ENCODE assay signal across 8 cellular contexts in the genomic region with DNA sequence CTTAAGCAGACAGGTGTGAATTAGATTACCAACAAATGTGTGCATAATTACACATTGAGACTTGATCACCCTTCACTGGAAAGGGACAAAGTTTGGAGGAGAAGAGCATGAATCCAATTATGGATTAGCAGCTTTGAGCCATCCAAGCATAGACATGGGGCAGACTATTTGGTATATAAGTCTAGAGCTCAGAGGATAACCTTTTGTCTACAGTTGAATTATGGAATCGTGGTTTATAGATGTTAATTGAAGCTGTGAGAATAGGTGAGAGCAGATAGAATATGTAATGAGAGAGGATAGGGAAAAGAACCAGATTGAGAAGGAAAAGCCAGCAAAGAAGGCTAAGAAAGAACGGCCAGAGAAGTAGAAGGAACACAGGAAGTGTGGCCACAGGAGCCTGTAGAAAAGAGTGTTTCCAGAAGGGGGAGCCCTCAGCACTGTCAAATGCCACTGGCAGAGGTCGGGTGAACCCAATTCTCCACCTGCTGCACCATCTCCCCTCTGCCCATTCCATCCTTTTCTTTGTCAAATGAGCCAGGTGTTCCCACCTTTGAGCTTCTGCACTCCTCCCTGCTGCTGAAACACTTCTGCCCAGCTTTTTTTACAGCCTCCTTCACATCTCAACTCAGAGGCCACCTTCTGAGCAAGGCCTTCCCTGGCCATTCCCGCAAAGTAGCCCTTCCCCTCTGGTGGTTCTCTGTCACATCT. TPM values are rescaled to one million over a fixed set of nuclear protein-coding genes. Genes with fewer than 3 reads are reported as not detected.
A peak's percentile ranks its signal among the peaks of the same experiment; 100 is the strongest.
DNase-seq lines count a peak whose midpoint lies in the region; ATAC-seq and TF ChIP-seq lines count a peak whose summit lies in the region.

No MANE protein-coding gene starts in this region.

- H3K36me3 ChIP-seq in Loucy (ENCODE audit: insufficient read depth, low read length) (peaks cover 37% of the 10 kb centered on the region; the same call in 1 of the 2 replicates), RWPE2 (ENCODE audit: low read depth) (peaks cover 89% of the 10 kb centered on the region), gastroesophageal sphincter (peaks cover 0 to 72% of the 10 kb centered on the region in 2 donors)

- no peaks in the 10 kb centered on the region for H3F3A ChIP-seq in Loucy (ENCODE audit: low read depth)

- no peaks in the 10 kb centered on the region for H3K9me3 ChIP-seq in Loucy (ENCODE audit: insufficient read depth, low read depth, low read length)
- no peaks in the 10 kb centered on the region for H3K9me3 ChIP-seq in RWPE2 (ENCODE audit: severe bottlenecking)
- no peaks in the 10 kb centered on the region for H3K9me3 ChIP-seq in gastroesophageal sphincter

- H3K4me3 ChIP-seq in Loucy (ENCODE audit: low read length, poor library complexity, severe bottlenecking), result no peak overlapping the region
- H3K4me3 ChIP-seq in RWPE2 (ENCODE audit: severe bottlenecking), result no peak overlapping the region
- no peak overlapping the region for H3K4me3 ChIP-seq in gastroesophageal sphincter

- H3K27ac ChIP-seq in RWPE2 (ENCODE audit: poor library complexity, severe bottlenecking) (no peak overlapping the region), gastroesophageal sphincter (peak overlapping the region in 2 of 4 donors; percentile 37 to 46)

- TF ChIP-seq CTCF in Loucy (conservative IDR thresholded peaks at IDR 0.05; ENCODE audit: low read length) (peak; percentile 78), RWPE2 (IDR thresholded peaks at IDR 0.05; ENCODE audit: poor library complexity, severe bottlenecking) (peak; percentile 94), gastroesophageal sphincter (IDR thresholded peaks at IDR 0.05) (peak; percentile 50 to 74 (median 64)), progenitor cell of endocrine pancreas (IDR thresholded peaks at IDR 0.05; ENCODE audit: unreplicated experiment) (peak; percentile 70)

- no peaks in the 10 kb centered on the region for H3K27me3 Mint-ChIP-seq in activated T-helper 17 cell treated with anti-CD3 and anti-CD28 coated beads, Interleukin-2, amount 50 U/mL, for 72 hours
- no peaks in the 10 kb centered on the region for H3K27me3 Mint-ChIP-seq in progenitor cell of endocrine pancreas

- H3K4me1 ChIP-seq in Loucy (ENCODE audit: insufficient read depth, low read length, poor library complexity, severe bottlenecking), result peaks cover 2% of the 10 kb centered on the region
- no peaks in the 10 kb centered on the region for H3K4me1 ChIP-seq in RWPE2 (ENCODE audit: insufficient read depth, poor library complexity, severe bottlenecking)
- peaks cover 0 to 8% (median 0%) of the 10 kb centered on the region in 3 donors for H3K4me1 ChIP-seq in gastroesophageal sphincter

- peaks cover 2% of the 10 kb centered on the region for H4K20me1 ChIP-seq in Loucy (ENCODE audit: insufficient read depth, low read length, poor library complexity, severe bottlenecking)

- no peaks in the 10 kb centered on the region for H3K27me3 ChIP-seq in Loucy (ENCODE audit: insufficient read depth, low read length, poor library complexity, severe bottlenecking)
- no peaks in the 10 kb centered on the region for H3K27me3 ChIP-seq in RWPE2 (ENCODE audit: insufficient read depth, poor library complexity, severe bottlenecking)
- no peaks in the 10 kb centered on the region for H3K27me3 ChIP-seq in gastroesophageal sphincter

- TF ChIP-seq EP300 in gastroesophageal sphincter (IDR thresholded peaks at IDR 0.05), result no peak

- peaks cover 4% of the 10 kb centered on the region; the same call in 1 of the 2 replicates for H3K79me2 ChIP-seq in Loucy (ENCODE audit: insufficient read depth, low read length)

- H3K9me3 Mint-ChIP-seq in activated T-helper 17 cell treated with anti-CD3 and anti-CD28 coated beads, Interleukin-2, amount 50 U/mL, for 72 hours, result no peaks in the 10 kb centered on the region
- H3K9me3 Mint-ChIP-seq in progenitor cell of endocrine pancreas (ENCODE audit: low read depth), result no peaks in the 10 kb centered on the region

- no peaks in the 10 kb centered on the region for H3K9me2 ChIP-seq in Loucy (replicated peaks; ENCODE audit: low read depth, low read length)

- peak; percentile 83 for ATAC-seq in RWPE2 (ENCODE audit: low read depth)
- ATAC-seq in activated T-helper 17 cell treated with anti-CD3 and anti-CD28 coated beads, Interleukin-2, amount 50 U/mL, for 72 hours (replicated peaks), result peak; percentile 97
- ATAC-seq in gastroesophageal sphincter, result peak; percentile 80
- ATAC-seq in GM18502 (IDR thresholded peaks at IDR 0.05; ENCODE audit: poor library complexity, unreplicated experiment), result no peak

- peak overlapping the region; percentile 5 for H3K4me3 Mint-ChIP-seq in activated T-helper 17 cell treated with anti-CD3 and anti-CD28 coated beads, Interleukin-2, amount 50 U/mL, for 72 hours
- H3K4me3 Mint-ChIP-seq in progenitor cell of endocrine pancreas (ENCODE audit: low read depth), result no peak overlapping the region

- no peak overlapping the region for H3K9ac ChIP-seq in Loucy (ENCODE audit: low read depth, low read length, poor library complexity, severe bottlenecking)

- TF ChIP-seq POLR2A in gastroesophageal sphincter (IDR thresholded peaks at IDR 0.05), result no peak

- peaks cover 12% of the 10 kb centered on the region for H3K4me1 Mint-ChIP-seq in activated T-helper 17 cell treated with anti-CD3 and anti-CD28 coated beads, Interleukin-2, amount 50 U/mL, for 72 hours
- no peaks in the 10 kb centered on the region for H3K4me1 Mint-ChIP-seq in progenitor cell of endocrine pancreas (ENCODE audit: low read depth)

- 0 out of 2 replicates have a peak overlapping the region, but pooled peaks have one; percentile 40 for H2AFZ ChIP-seq in Loucy (ENCODE audit: low read length)

- H3K27ac Mint-ChIP-seq in activated T-helper 17 cell treated with anti-CD3 and anti-CD28 coated beads, Interleukin-2, amount 50 U/mL, for 72 hours, result peak overlapping the region; percentile 78
- H3K27ac Mint-ChIP-seq in progenitor cell of endocrine pancreas, result no peak overlapping the region

- DNase-seq in ELR (ENCODE audit: low read depth) (peak; percentile 77), RWPE2 (ENCODE audit: low spot score) (no peak), progenitor cell of endocrine pancreas (ENCODE audit: low spot score, unreplicated experiment) (peak; percentile 24), H4 (ENCODE audit: low spot score) (no peak)

- peak overlapping the region; percentile 38 for H3K4me2 ChIP-seq in Loucy (ENCODE audit: low read depth, low read length, poor library complexity, severe bottlenecking)

- 30% methylated on average over 4 of the region's 4 CpGs for WGBS in gastroesophageal sphincter (ENCODE audit: low coverage in 1 of 2), 2 donors

- H3K36me3 Mint-ChIP-seq in activated T-helper 17 cell treated with anti-CD3 and anti-CD28 coated beads, Interleukin-2, amount 50 U/mL, for 72 hours (ENCODE audit: low read depth), result peaks cover 70% of the 10 kb centered on the region
- peaks cover 14% of the 10 kb centered on the region for H3K36me3 Mint-ChIP-seq in progenitor cell of endocrine pancreas (ENCODE audit: insufficient read depth)

RNA-seq across cellular contexts. Expression of gene DNTTIP1, which starts 7.3 kb away (rescaled TPM):
- 10 to 100 TPM; 13.0 to 26.2 TPM for total RNA-seq in activated T-helper 17 cell treated with anti-CD3 and anti-CD28 coated beads, Interleukin-2, amount 50 U/mL, for 72 hours
- total RNA-seq in gastroesophageal sphincter (10 to 100 TPM; 21.8 to 33.3 (median 27.8) TPM), progenitor cell of endocrine pancreas (29.3 and 33.4 TPM in 2 replicates)
- 22.4 and 22.6 TPM in 2 replicates for total RNA-seq in H4 (2014; rRNA removed; shearing (Covaris generic))

RNA-seq across cellular contexts. Expression of gene WFDC3, which starts 7.4 kb away (rescaled TPM):
- total RNA-seq in activated T-helper 17 cell treated with anti-CD3 and anti-CD28 coated beads, Interleukin-2, amount 50 U/mL, for 72 hours, result not detected
- total RNA-seq in gastroesophageal sphincter (1 to 10 TPM in 1 of 4 donors, not detected in 3; 2.3 TPM), progenitor cell of endocrine pancreas (0.62 and 0.84 TPM in 2 replicates)
- 0.52 and 9.8 TPM in 2 replicates for total RNA-seq in H4 (2014; rRNA removed; shearing (Covaris generic))

RNA-seq across cellular contexts. Expression of gene UBE2C, which starts 13.4 kb away (rescaled TPM):
- 100 to 1,000 TPM; 209 to 224 TPM for total RNA-seq in activated T-helper 17 cell treated with anti-CD3 and anti-CD28 coated beads, Interleukin-2, amount 50 U/mL, for 72 hours
- total RNA-seq in gastroesophageal sphincter (under 1 TPM in 1 of 4 donors, not detected in 3; 0.72 TPM), progenitor cell of endocrine pancreas (63.9 and 69.0 TPM in 2 replicates)
- total RNA-seq in H4 (2014; rRNA removed; shearing (Covaris generic)), result 194 and 288 TPM in 2 replicates

RNA-seq across cellular contexts. Expression of gene TNNC2, which starts 28.0 kb away (rescaled TPM):
- under 1 TPM in 1 of 2 donors, not detected in 1; 0.37 TPM for total RNA-seq in activated T-helper 17 cell treated with anti-CD3 and anti-CD28 coated beads, Interleukin-2, amount 50 U/mL, for 72 hours
- 1 to 10 TPM in 3 of 4 donors, not detected in 1; 1.0 to 6.3 (median 1.3) TPM for total RNA-seq in gastroesophageal sphincter
- 0.67 TPM in 1 of 2 replicates, not detected in the other for total RNA-seq in progenitor cell of endocrine pancreas
- total RNA-seq in H4 (2014; rRNA removed; shearing (Covaris generic)), result not detected in 2 replicates

RNA-seq across cellular contexts. Expression of gene SNX21, which starts 34.5 kb away (rescaled TPM):
- total RNA-seq in activated T-helper 17 cell treated with anti-CD3 and anti-CD28 coated beads, Interleukin-2, amount 50 U/mL, for 72 hours, result 1 to 10 TPM; 2.2 to 2.6 TPM
- 10 to 100 TPM; 45.9 to 76.3 (median 59.7) TPM for total RNA-seq in gastroesophageal sphincter
- total RNA-seq in progenitor cell of endocrine pancreas, result 12.2 and 13.1 TPM in 2 replicates
- 17.1 and 22.3 TPM in 2 replicates for total RNA-seq in H4 (2014; rRNA removed; shearing (Covaris generic))

Comparison
In these comparisons a context has a peak if more than half of its experiments do, and no peak if none do; other contexts are left out.
1. DNase-seq: peak in ELR (single experiment) and progenitor cell of endocrine pancreas (single experiment); none in RWPE2 (single experiment) and H4 (single experiment).
2. RNA of gene UBE2C, which starts 13.4 kb away (total RNA-seq): 194 to 288 TPM in H4, 209 to 224 TPM in activated T-helper 17 cell treated with anti-CD3 and anti-CD28 coated beads, Interleukin-2, amount 50 U/mL, for 72 hours and 63.9 to 69.0 TPM in progenitor cell of endocrine pancreas; 0.72 TPM in gastroesophageal sphincter; every median in the first group is over 10 times any median in the second.
3. Peak in every context shown above with its lines, with median percentiles within 50 percentile points of each other: CTCF ChIP-seq.